ENCODE assay signal across 22 cellular contexts in the genomic region with DNA sequence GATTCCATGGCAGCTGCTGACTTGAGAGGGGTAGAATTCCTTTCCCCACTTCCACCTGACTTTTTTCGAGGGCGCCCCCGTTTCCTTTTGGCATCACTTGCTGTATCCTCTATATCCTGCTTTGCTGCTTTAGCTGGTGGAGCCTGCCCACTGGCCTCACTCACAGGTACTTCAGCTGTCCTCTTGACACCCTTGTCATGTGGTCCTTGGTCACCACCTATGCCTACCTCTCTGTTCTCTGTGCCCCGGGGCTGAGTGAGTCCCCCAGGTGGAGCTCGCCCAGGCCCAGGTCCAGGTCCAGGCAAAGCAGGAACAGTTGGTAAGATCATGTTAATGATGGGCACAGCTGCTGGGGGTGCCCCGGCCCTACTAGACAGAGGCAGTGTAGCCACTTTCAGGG. TPM values are rescaled to one million over a fixed set of nuclear protein-coding genes. Genes with fewer than 3 reads are reported as not detected.
DNase-seq lines count a peak whose midpoint lies in the region; ATAC-seq and TF ChIP-seq lines count a peak whose summit lies in the region.
"Had no signal": no experiment of that assay in that cellular context is flagged by ENCODE, and none has a peak within 500 bp of the region (broad histone marks: within the 10 kb centered on the region; RNA-seq: fewer than 3 reads in every experiment).

No MANE protein-coding gene starts in this region.

- peaks cover 3 to 41% of the 10 kb centered on the region in 2 experiments; a peak in 2 of 3 replicates for H3K36me3 ChIP-seq in HEK293 (ENCODE audit: control insufficient read depth in 2 of 2, insufficient read depth in 1 of 2, low read length in 2 of 2)

- no peak overlapping the region for H3K4me3 ChIP-seq in HEK293 (ENCODE audit: low read depth, low read length)
- H3K4me3 ChIP-seq: coronary artery, heart left ventricle, right lobe of liver, thoracic aorta had no signal

- POLR2A ChIA-PET in HEK293 (lab: Yijun Ruan, JAX), result no interaction called here

- H3K4me3 Mint-ChIP-seq in CD14-positive monocyte (no peak overlapping the region), nephron progenitor cell (no peak overlapping the region)
- no peak overlapping the region for H3K4me3 Mint-ChIP-seq in effector memory CD8-positive, alpha-beta T cell
- H3K4me3 Mint-ChIP-seq: activated T-cell treated with anti-CD3 and anti-CD28 coated beads, Interleukin-2, amount 50 U/mL, for 72 hours; HFFc6 had no signal

- H3K27ac Mint-ChIP-seq in CD14-positive monocyte (peak overlapping the region in 4 of 7 donors; percentile 50 to 78 (median 66)), nephron progenitor cell (peak overlapping the region; percentile 94)
- peak overlapping the region; percentile 46 to 84 for H3K27ac Mint-ChIP-seq in effector memory CD8-positive, alpha-beta T cell
- H3K27ac Mint-ChIP-seq: activated T-cell treated with anti-CD3 and anti-CD28 coated beads, Interleukin-2, amount 50 U/mL, for 72 hours; HFFc6 had no signal

- no peak for DNase-seq in CD14-positive monocyte (ENCODE audit: low spot score)
- no peak for DNase-seq in effector memory CD8-positive, alpha-beta T cell
- DNase-seq in nephron progenitor cell, result no peak
- DNase-seq in NCI-H2029 (lab: John Stamatoyannopoulos, UW), result no peak
- DNase-seq in stimulated activated CD4-positive, alpha-beta T cell treated with anti-CD3 and anti-CD28 coated beads, Interleukin-4, amount 100 ng/mL, for 4 hours, result no peak
- DNase-seq in RPMI8226, result no peak
- DNase-seq: activated CD8-positive, alpha-beta memory T cell treated with anti-CD3 and anti-CD28 coated beads for 24 hours; activated T-cell treated with anti-CD3 and anti-CD28 coated beads, Interleukin-2, amount 50 U/mL, for 72 hours; heart left ventricle; HFFc6; NCI-H1105 treated with DMSO at 0.1 percent for 48 hours; NCI-H2107; NCI-H510A; NK-92 treated with Interleukin-12 subunit alpha and Interleukin-12 subunit beta, amount 100 ng/mL, for 24 hours; right lobe of liver; stimulated activated CD4-positive, alpha-beta T cell treated with anti-CD3 and anti-CD28 coated beads, Interleukin-15, amount 100 ng/mL, for 24 hours had no signal

- no peak overlapping the region for H3K27ac ChIP-seq in HEK293 (ENCODE audit: extremely low read depth, low read depth, low read length)
- H3K27ac ChIP-seq: coronary artery, parathyroid adenoma, right lobe of liver, thoracic aorta had no signal

- TF ChIP-seq CTCF in CD14-positive monocyte (IDR thresholded peaks at IDR 0.05), result no peak
- no peak for TF ChIP-seq CTCF in HEK293 (tag by site-specific recombination; IDR thresholded peaks at IDR 0.05)
- TF ChIP-seq CTCF in nephron progenitor cell (IDR thresholded peaks at IDR 0.05), result no peak

- H3K9me3 Mint-ChIP-seq in CD14-positive monocyte, result no peaks in the 10 kb centered on the region
- no peaks in the 10 kb centered on the region for H3K9me3 Mint-ChIP-seq in effector memory CD8-positive, alpha-beta T cell
- no peaks in the 10 kb centered on the region for H3K9me3 Mint-ChIP-seq in nephron progenitor cell
- H3K9me3 Mint-ChIP-seq: activated T-cell treated with anti-CD3 and anti-CD28 coated beads, Interleukin-2, amount 50 U/mL, for 72 hours; HFFc6 had no signal

- H3K9me3 ChIP-seq in HEK293 (ENCODE audit: control insufficient read depth, insufficient read depth, low read depth, low read length), result no peaks in the 10 kb centered on the region
- H3K9me3 ChIP-seq: heart left ventricle, right lobe of liver, thoracic aorta had no signal

- CTCF ChIA-PET in HEK293 (lab: Yijun Ruan, JAX), result interaction anchor here (0.5 to 6.2 kb wide), 7 partner anchors 9 to 392 kb away, joined by 3 to 190 read pairs (median 4); a partner anchor contains a TSS

- H3K27me3 Mint-ChIP-seq in CD14-positive monocyte (ENCODE audit: low read depth in 3 of 3) (no peaks in the 10 kb centered on the region), nephron progenitor cell (ENCODE audit: low read depth, poor library complexity) (no peaks in the 10 kb centered on the region)
- no peaks in the 10 kb centered on the region for H3K27me3 Mint-ChIP-seq in effector memory CD8-positive, alpha-beta T cell

- H3K4me1 ChIP-seq in HEK293 (ENCODE audit: control insufficient read depth, insufficient read depth, low read length), result no peaks in the 10 kb centered on the region
- H3K4me1 ChIP-seq: parathyroid adenoma had no signal

- H3K4me1 Mint-ChIP-seq in CD14-positive monocyte, result peaks cover 31% of the 10 kb centered on the region
- peaks cover 30 to 31% of the 10 kb centered on the region in 2 donors for H3K4me1 Mint-ChIP-seq in effector memory CD8-positive, alpha-beta T cell (ENCODE audit: low read depth in 2 of 2)
- H3K4me1 Mint-ChIP-seq in nephron progenitor cell, result peaks cover 61% of the 10 kb centered on the region

- H3K36me3 Mint-ChIP-seq in CD14-positive monocyte, result peaks cover 42 to 45% of the 10 kb centered on the region in 2 donors
- peaks cover 49% of the 10 kb centered on the region for H3K36me3 Mint-ChIP-seq in effector memory CD8-positive, alpha-beta T cell (ENCODE audit: insufficient read depth)
- peaks cover 39% of the 10 kb centered on the region for H3K36me3 Mint-ChIP-seq in nephron progenitor cell (ENCODE audit: low read depth)

- intact Hi-C loops in CD14-positive monocyte (cut with micrococcal nuclease), result loop anchor here in 1 of 2 donors (5.0 kb wide), 1 partner anchor 55 kb away; a partner anchor contains a TSS

- no peak for ATAC-seq in effector memory CD8-positive, alpha-beta T cell (replicated peaks)
- ATAC-seq in HG03135 (IDR thresholded peaks at IDR 0.05; ENCODE audit: unreplicated experiment), result no peak
- ATAC-seq: activated T-cell treated with anti-CD3 and anti-CD28 coated beads, Interleukin-2, amount 50 U/mL, for 72 hours; heart left ventricle; Panc1; right lobe of liver had no signal

TF ChIP-seq in HEK293, 187 proteins besides CTCF, POLR2A, EP300 and RAD21:
- no peak for TF ChIP-seq ZNF624 (tag by site-specific recombination; IDR thresholded peaks at IDR 0.05)
- TF ChIP-seq, protein P1, sequence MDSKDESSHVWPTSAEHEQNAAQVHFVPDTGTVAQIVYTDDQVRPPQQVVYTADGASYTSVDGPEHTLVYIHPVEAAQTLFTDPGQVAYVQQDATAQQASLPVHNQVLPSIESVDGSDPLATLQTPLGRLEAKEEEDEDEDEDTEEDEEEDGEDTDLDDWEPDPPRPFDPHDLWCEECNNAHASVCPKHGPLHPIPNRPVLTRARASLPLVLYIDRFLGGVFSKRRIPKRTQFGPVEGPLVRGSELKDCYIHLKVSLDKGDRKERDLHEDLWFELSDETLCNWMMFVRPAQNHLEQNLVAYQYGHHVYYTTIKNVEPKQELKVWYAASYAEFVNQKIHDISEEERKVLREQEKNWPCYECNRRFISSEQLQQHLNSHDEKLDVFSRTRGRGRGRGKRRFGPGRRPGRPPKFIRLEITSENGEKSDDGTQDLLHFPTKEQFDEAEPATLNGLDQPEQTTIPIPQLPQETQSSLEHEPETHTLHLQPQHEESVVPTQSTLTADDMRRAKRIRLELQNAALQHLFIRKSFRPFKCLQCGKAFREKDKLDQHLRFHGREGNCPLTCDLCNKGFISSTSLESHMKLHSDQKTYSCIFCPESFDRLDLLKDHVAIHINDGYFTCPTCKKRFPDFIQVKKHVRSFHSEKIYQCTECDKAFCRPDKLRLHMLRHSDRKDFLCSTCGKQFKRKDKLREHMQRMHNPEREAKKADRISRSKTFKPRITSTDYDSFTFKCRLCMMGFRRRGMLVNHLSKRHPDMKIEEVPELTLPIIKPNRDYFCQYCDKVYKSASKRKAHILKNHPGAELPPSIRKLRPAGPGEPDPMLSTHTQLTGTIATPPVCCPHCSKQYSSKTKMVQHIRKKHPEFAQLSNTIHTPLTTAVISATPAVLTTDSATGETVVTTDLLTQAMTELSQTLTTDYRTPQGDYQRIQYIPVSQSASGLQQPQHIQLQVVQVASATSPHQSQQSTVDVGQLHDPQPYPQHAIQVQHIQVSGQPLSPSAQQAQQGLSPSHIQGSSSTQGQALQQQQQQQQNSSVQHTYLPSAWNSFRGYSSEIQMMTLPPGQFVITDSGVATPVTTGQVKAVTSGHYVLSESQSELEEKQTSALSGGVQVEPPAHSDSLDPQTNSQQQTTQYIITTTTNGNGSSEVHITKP (tag by site-specific recombination; IDR thresholded peaks at IDR 0.05), result peak; percentile 30; the same call in 1 of the 2 replicates
- no peak for TF ChIP-seq OSR2 (tag by site-specific recombination; IDR thresholded peaks at IDR 0.05)

RNA-seq across cellular contexts. Expression of a gene that starts 4.5 kb away (rescaled TPM):
- 10 to 100 TPM; 39.3 to 43.5 TPM for polyA plus RNA-seq in CD14-positive monocyte

RNA-seq across cellular contexts. Expression of a gene that starts 15.3 kb away (rescaled TPM):
- polyA plus RNA-seq in CD14-positive monocyte, result 10 to 100 TPM; 37.8 to 50.3 TPM

RNA-seq across cellular contexts. Expression of a gene that starts 29.9 kb away (rescaled TPM):
- under 1 TPM in 1 of 2 donors, not detected in 1; 0.61 TPM for polyA plus RNA-seq in CD14-positive monocyte

RNA-seq across cellular contexts. Expression of a gene that starts 56.8 kb away (rescaled TPM):
- polyA plus RNA-seq in CD14-positive monocyte, result 10 to 100 TPM; 69.6 to 85.6 TPM
